1 cellular context compared by ENCODE assay signal in the genomic region with DNA sequence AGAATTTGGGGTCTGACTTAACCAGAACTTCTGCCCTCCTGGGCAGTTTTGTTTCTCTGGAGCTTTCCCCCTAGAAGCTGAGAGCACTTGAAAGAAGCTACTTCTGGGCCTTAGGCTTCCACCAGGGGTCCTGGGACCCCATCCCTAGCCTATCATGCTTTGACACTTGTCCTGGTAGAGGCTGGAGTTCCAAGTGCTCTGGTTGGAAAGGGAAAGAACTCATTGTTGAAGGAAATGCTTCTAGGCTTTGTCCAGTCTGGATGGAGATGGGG.
A peak's percentile ranks its signal among the peaks of the same experiment; 100 is the strongest.
TF ChIP-seq lines count a peak whose summit lies in the region.

No MANE protein-coding gene starts in this region.

TF ChIP-seq in H1, 55 proteins besides CTCF, POLR2A, EP300 and RAD21:
- TF ChIP-seq SUZ12 (IDR thresholded peaks at IDR 0.05; ENCODE audit: low read length), result peak; percentile 44; the same call in 1 of the 2 replicates
- TF ChIP-seq, protein P1, sequence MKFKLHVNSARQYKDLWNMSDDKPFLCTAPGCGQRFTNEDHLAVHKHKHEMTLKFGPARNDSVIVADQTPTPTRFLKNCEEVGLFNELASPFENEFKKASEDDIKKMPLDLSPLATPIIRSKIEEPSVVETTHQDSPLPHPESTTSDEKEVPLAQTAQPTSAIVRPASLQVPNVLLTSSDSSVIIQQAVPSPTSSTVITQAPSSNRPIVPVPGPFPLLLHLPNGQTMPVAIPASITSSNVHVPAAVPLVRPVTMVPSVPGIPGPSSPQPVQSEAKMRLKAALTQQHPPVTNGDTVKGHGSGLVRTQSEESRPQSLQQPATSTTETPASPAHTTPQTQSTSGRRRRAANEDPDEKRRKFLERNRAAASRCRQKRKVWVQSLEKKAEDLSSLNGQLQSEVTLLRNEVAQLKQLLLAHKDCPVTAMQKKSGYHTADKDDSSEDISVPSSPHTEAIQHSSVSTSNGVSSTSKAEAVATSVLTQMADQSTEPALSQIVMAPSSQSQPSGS (IDR thresholded peaks at IDR 0.05; ENCODE audit: low read length), result no peak
